19 cellular contexts compared by ENCODE assay signal in the genomic region with DNA sequence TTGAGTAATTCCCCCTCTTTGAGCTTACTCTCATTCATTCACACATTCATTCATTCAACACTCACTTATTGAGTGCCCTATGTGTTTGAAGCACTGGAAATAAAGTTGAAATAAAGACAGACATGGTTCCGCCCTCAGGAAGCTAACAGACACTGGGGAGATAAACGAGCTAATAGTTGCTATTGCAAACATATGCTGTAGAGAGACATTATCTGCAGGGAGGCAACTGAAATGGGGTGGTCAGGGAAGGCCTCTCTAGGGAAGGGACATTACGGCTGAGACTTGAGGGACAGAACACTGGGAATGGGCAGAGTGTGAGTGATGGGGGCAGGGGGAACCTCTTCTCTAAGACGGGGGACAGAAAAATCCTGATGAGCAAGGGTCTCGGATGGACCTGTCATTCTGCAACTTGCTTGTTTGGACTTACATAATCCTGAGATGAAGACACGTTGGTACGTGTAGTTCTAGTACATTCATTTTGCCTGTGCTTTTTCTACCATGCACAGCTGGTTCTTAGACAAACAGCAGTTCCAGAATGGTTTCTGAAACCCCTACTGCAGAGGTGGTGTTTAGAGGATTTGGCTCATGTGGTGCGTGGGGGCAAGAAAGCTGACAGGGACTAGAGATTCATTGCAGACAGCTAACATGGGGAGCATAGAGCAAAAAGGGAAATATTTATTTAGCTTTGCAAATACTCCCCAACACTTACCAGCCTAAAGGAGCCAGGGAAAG.
DNase-seq lines count a peak whose midpoint lies in the region; ATAC-seq and TF ChIP-seq lines count a peak whose summit lies in the region.
"Had no signal": no experiment of that assay in that cellular context is flagged by ENCODE, and none has a peak within 500 bp of the region (broad histone marks: within the 10 kb centered on the region; RNA-seq: fewer than 3 reads in every experiment).

No MANE protein-coding gene starts in this region.

- BruUV-seq in A673 (replicated peaks; lab: Mats Ljungman, UMichigan), result no TSS peak

- intact Hi-C loops in A673 (cut with micrococcal nuclease; ENCODE audit: unreplicated experiment), result no loop called here

- H4K8ac ChIP-seq in H9 (replicated peaks; ENCODE audit: insufficient read length, low read depth, low read length), result no peak overlapping the region

- H3K36me3 Mint-ChIP-seq in H9 (ENCODE audit: insufficient read depth in 1 of 3, low read depth in 3 of 3), result no peaks in the 10 kb centered on the region; a peak in 1 of 7 replicates
- H3K36me3 Mint-ChIP-seq: activated CD8-positive, alpha-beta memory T cell treated with anti-CD3 and anti-CD28 coated beads, Interleukin-2, amount 10 ng/mL, durations not matched to agents 7 days and 5 days; CD8-positive, alpha-beta memory T cell had no signal

- H3K4ac ChIP-seq in H9 (ENCODE audit: low read depth, low read length), result no peak overlapping the region

- no peak overlapping the region for H2BK120ac ChIP-seq in H9 (ENCODE audit: low read depth, low read length, poor library complexity, severe bottlenecking)

- no CpG with 5 or more reads among the region's 8 CpGs for WGBS in H9 (ENCODE audit: extremely low coverage, insufficient read length, low lambda C conversion rate)

- TF ChIP-seq CTCF in A673 (conservative IDR thresholded peaks at IDR 0.05; ENCODE audit: low read depth, low read length) (no peak), H9 (conservative IDR thresholded peaks at IDR 0.05) (no peak)

- no peaks in the 10 kb centered on the region for H4K20me1 ChIP-seq in H9 (ENCODE audit: control insufficient read depth, insufficient read depth, insufficient read length)

- no peak overlapping the region for H3K56ac ChIP-seq in H9 (ENCODE audit: insufficient read length, low read depth, low read length)

- ATAC-seq in GM21447 (IDR thresholded peaks at IDR 0.05; ENCODE audit: unreplicated experiment), result no peak
- ATAC-seq: activated CD8-positive, alpha-beta memory T cell treated with anti-CD3 and anti-CD28 coated beads, Interleukin-2, amount 10 ng/mL, durations not matched to agents 7 days and 5 days; effector memory CD8-positive, alpha-beta T cell; left lung; Right ventricle myocardium inferior had no signal

- no peak overlapping the region for H2BK15ac ChIP-seq in H9 (ENCODE audit: low read depth, low read length)

- no peak overlapping the region for H4K91ac ChIP-seq in H9 (ENCODE audit: insufficient read length, low read depth, low read length)

- no peaks in the 10 kb centered on the region for H3K9me3 ChIP-seq in A673 (ENCODE audit: low read depth, low read length, poor library complexity, severe bottlenecking)
- no peaks in the 10 kb centered on the region for H3K9me3 ChIP-seq in H9 (ENCODE audit: control insufficient read depth, low read depth, low read length)
- H3K9me3 ChIP-seq: adrenal gland, left lung, pancreas, thoracic aorta had no signal

- no peaks in the 10 kb centered on the region for H3K36me3 ChIP-seq in A673 (ENCODE audit: insufficient read depth, low read length, poor library complexity, severe bottlenecking)
- H3K36me3 ChIP-seq: adrenal gland, left lung, pancreas, thoracic aorta had no signal

- peak overlapping the region; percentile 26 for H3K4me3 ChIP-seq in A673 (ENCODE audit: low read depth, low read length, poor library complexity, severe bottlenecking)
- H3K4me3 ChIP-seq: adrenal gland, left lung, pancreas, thoracic aorta had no signal

- CTCF ChIA-PET in A673 (lab: Charles Lee), result interaction anchor here (0.6 to 0.7 kb wide), 2 partner anchors 17 to 887 kb away, joined by 3 to 7 read pairs; no protein-coding TSS in a partner anchor

- no peak overlapping the region for H3K9ac ChIP-seq in H9 (ENCODE audit: extremely low read depth, insufficient read length, low read length)

- peak overlapping the region; percentile 17 for H3K4me2 ChIP-seq in H9 (ENCODE audit: insufficient read depth, insufficient read length, low read length)

- H3K27me3 Mint-ChIP-seq in H9 (ENCODE audit: low read depth), result peaks cover 18% of the 10 kb centered on the region

- H3K14ac ChIP-seq in H9 (ENCODE audit: insufficient read depth, low read length), result no peak overlapping the region

- H3K79me2 ChIP-seq in H9 (ENCODE audit: insufficient read depth, low read length), result no peaks in the 10 kb centered on the region

- POLR2A ChIA-PET in A673 (lab: Charles Lee; ENCODE audit: low non-redundant PET), result no interaction called here

- no peak overlapping the region for H3K23ac ChIP-seq in H9 (ENCODE audit: insufficient read length, low read depth, low read length)

- H3K27ac ChIP-seq in A673 (ENCODE audit: low read depth, low read length, poor library complexity, severe bottlenecking) (no peak overlapping the region), H9 (ENCODE audit: insufficient read length, low read depth, low read length) (no peak overlapping the region)
- H3K27ac ChIP-seq: adrenal gland, left lung, pancreas, thoracic aorta had no signal

- no peak overlapping the region for H3T11ph ChIP-seq in H9 (ENCODE audit: low read length)

- no peaks in the 10 kb centered on the region for H3K79me1 ChIP-seq in H9 (ENCODE audit: insufficient read depth, low read depth, low read length, poor library complexity, severe bottlenecking)

- no peak overlapping the region for H3K18ac ChIP-seq in H9 (ENCODE audit: insufficient read length, low read depth, low read length)

- H3K23me2 ChIP-seq in H9 (ENCODE audit: insufficient read length, low read depth, low read length, poor library complexity, severe bottlenecking), result no peaks in the 10 kb centered on the region

- H3K4me1 ChIP-seq in A673 (ENCODE audit: insufficient read depth, low read length, poor library complexity, severe bottlenecking) (peaks cover 16% of the 10 kb centered on the region), H9 (ENCODE audit: insufficient read depth, low read length) (no peaks in the 10 kb centered on the region)
- H3K4me1 ChIP-seq: adrenal gland, left lung, pancreas had no signal

- DNase-seq in A673 (ENCODE audit: low spot score) (no peak), H9 (no peak), amniotic epithelial cell (ENCODE audit: low read depth) (peak; percentile 1), left kidney (ENCODE audit: low read depth, low spot score) (peak; percentile 63), hepatic stellate cell (ENCODE audit: low spot score) (no peak), DMS53 treated with DMSO at 0.1 percent for 48 hours (lab: John Stamatoyannopoulos, UW; ENCODE audit: unreplicated experiment) (no peak), SHP77 (lab: John Stamatoyannopoulos, UW) (no peak)
- DNase-seq: activated CD4-positive, alpha-beta T cell treated with anti-CD3 and anti-CD28 coated beads for 1 hour; activated CD8-positive, alpha-beta memory T cell treated with anti-CD3 and anti-CD28 coated beads, Interleukin-2, amount 10 ng/mL, durations not matched to agents 7 days and 5 days; CD8-positive, alpha-beta memory T cell; effector memory CD8-positive, alpha-beta T cell; left lung; pancreas; small intestine had no signal

- H2AK5ac ChIP-seq in H9 (ENCODE audit: insufficient read length, low read length), result no peak overlapping the region

- H3K4me1 Mint-ChIP-seq in H9, result peaks cover 13 to 20% of the 10 kb centered on the region in 2 experiments
- H3K4me1 Mint-ChIP-seq: CD8-positive, alpha-beta memory T cell; central memory CD8-positive, alpha-beta T cell had no signal

- no peak overlapping the region for H2BK5ac ChIP-seq in H9 (ENCODE audit: insufficient read length, low read length)

- H3K27me3 ChIP-seq in A673 (replicated peaks; ENCODE audit: insufficient read depth, low read depth, low read length, poor library complexity) (no peaks in the 10 kb centered on the region), H9 (ENCODE audit: insufficient read depth, low read length) (no peaks in the 10 kb centered on the region)
- H3K27me3 ChIP-seq: adrenal gland, pancreas had no signal

- H2AFZ ChIP-seq in H9 (ENCODE audit: low read length), result no peak overlapping the region

- peak overlapping the region; percentile 30 for H2BK12ac ChIP-seq in H9 (ENCODE audit: insufficient read length, low read depth, low read length)

- peak overlapping the region in 1 of 2 experiments; percentile 7; a peak in 2 of 5 replicates for H3K4me3 Mint-ChIP-seq in H9
- H3K4me3 Mint-ChIP-seq: activated CD8-positive, alpha-beta memory T cell treated with anti-CD3 and anti-CD28 coated beads, Interleukin-2, amount 10 ng/mL, durations not matched to agents 7 days and 5 days; CD8-positive, alpha-beta memory T cell; central memory CD8-positive, alpha-beta T cell; effector memory CD8-positive, alpha-beta T cell had no signal

- peaks cover 0 to 3% of the 10 kb centered on the region in 2 experiments; a peak in 2 of 5 replicates for H3K9me3 Mint-ChIP-seq in H9
- H3K9me3 Mint-ChIP-seq: CD8-positive, alpha-beta memory T cell; central memory CD8-positive, alpha-beta T cell; effector memory CD8-positive, alpha-beta T cell had no signal

- H4K5ac ChIP-seq in H9 (ENCODE audit: insufficient read length, low read depth, low read length), result no peak overlapping the region

- H2BK20ac ChIP-seq in H9 (ENCODE audit: low read depth, low read length, poor library complexity, severe bottlenecking), result no peak overlapping the region

- no peak overlapping the region for H3K27ac Mint-ChIP-seq in H9
- H3K27ac Mint-ChIP-seq: activated CD8-positive, alpha-beta memory T cell treated with anti-CD3 and anti-CD28 coated beads, Interleukin-2, amount 10 ng/mL, durations not matched to agents 7 days and 5 days; CD8-positive, alpha-beta memory T cell; effector memory CD8-positive, alpha-beta T cell had no signal

Comparison
In these comparisons a context has a peak if more than half of its experiments do, and no peak if none do; other contexts are left out.
1. DNase-seq: peak in amniotic epithelial cell (single experiment) and left kidney (single experiment); none in A673 (single experiment), H9 (single experiment), hepatic stellate cell (single experiment), DMS53 treated with DMSO at 0.1 percent for 48 hours (single experiment) and SHP77 (0 of 2).